ENCODE assay signal across 10 cellular contexts in the genomic region with DNA sequence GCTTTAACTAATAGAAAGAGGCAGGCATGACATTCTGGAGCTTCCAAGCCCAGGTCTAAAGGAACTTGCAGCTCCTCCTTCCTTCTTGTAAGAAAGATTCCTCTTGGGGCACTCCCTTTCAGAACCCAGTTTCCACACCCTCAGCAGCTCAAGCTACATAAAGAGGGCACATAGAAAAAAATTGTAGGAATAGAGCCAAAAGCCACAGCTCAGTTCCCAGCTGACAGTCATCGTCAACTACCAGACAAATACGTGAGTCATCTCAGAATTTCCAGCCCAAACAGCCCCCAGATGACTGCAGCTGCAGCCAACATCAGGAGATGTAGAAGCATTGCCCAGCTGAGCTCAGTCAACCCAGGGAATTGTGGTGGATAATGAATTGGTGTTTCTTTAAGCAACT.
DNase-seq lines count a peak whose midpoint lies in the region; TF ChIP-seq lines count a peak whose summit lies in the region.
"Had no signal": no experiment of that assay in that cellular context is flagged by ENCODE, and none has a peak within 500 bp of the region (broad histone marks: within the 10 kb centered on the region; RNA-seq: fewer than 3 reads in every experiment).

No MANE protein-coding gene starts in this region.

- intact Hi-C loops in CD14-positive monocyte (cut with micrococcal nuclease), result no loop called here

- peaks cover 4 to 9% (median 6%) of the 10 kb centered on the region in 7 donors for H3K9me3 Mint-ChIP-seq in CD14-positive monocyte
- H3K9me3 Mint-ChIP-seq: activated T-helper 2 cell treated with anti-CD3 and anti-CD28 coated beads, Interferon-gamma antibody, Interleukin-2, Interleukin-4, amounts not matched to agents 10 μg/mL and 5 μg/mL and 100 μg/mL, durations not matched to agents 14 hours and 24 hours and 36 hours had no signal

- TF ChIP-seq CTCF in RWPE1 (conservative IDR thresholded peaks at IDR 0.05; ENCODE audit: low read depth) (no peak), CD14-positive monocyte (IDR thresholded peaks at IDR 0.05) (no peak)

- DNase-seq in GM04503 (ENCODE audit: low read depth), result peak; percentile 36
- peak; percentile 61 for DNase-seq in RWPE1 (ENCODE audit: low spot score)
- DNase-seq in fibroblast of gingiva (ENCODE audit: low read depth), result peak; percentile 49
- DNase-seq in pons (ENCODE audit: low spot score), result peak; percentile 11
- no peak for DNase-seq in NOMO-1 treated with DMSO at 0.1 percent for 48 hours (lab: John Stamatoyannopoulos, UW; ENCODE audit: unreplicated experiment)
- DNase-seq in GF-D8 (lab: John Stamatoyannopoulos, UW), result no peak
- DNase-seq in CD14-positive monocyte (ENCODE audit: low spot score), result no peak
- no peak for DNase-seq in mesenteric fat pad (ENCODE audit: low spot score)
- DNase-seq: NCI-H748 treated with DMSO at 0.1 percent for 48 hours had no signal

- H3K27ac Mint-ChIP-seq in CD14-positive monocyte, result no peak overlapping the region
- H3K27ac Mint-ChIP-seq: activated T-helper 2 cell treated with anti-CD3 and anti-CD28 coated beads, Interferon-gamma antibody, Interleukin-2, Interleukin-4, amounts not matched to agents 10 μg/mL and 5 μg/mL and 100 μg/mL, durations not matched to agents 14 hours and 24 hours and 36 hours had no signal

- peaks cover 7% of the 10 kb centered on the region for H3K4me1 Mint-ChIP-seq in CD14-positive monocyte

- H3K4me3 Mint-ChIP-seq in CD14-positive monocyte, result no peak overlapping the region

- peak overlapping the region; percentile 57 for H3K27ac ChIP-seq in RWPE1

- no peaks in the 10 kb centered on the region for H3K36me3 Mint-ChIP-seq in CD14-positive monocyte

- POLR2A ChIA-PET in RWPE1 (lab: Yijun Ruan, JAX; ENCODE audit: low non-redundant PET), result no interaction called here

- peaks cover 0 to 4% (median 2%) of the 10 kb centered on the region in 3 donors for H3K27me3 Mint-ChIP-seq in CD14-positive monocyte (ENCODE audit: low read depth in 3 of 3)

- CTCF ChIA-PET in RWPE1 (lab: Yijun Ruan, JAX), result no interaction called here

Comparison
In these comparisons a context has a peak if more than half of its experiments do, and no peak if none do; other contexts are left out.
1. DNase-seq: peak in GM04503 (single experiment), RWPE1 (single experiment), fibroblast of gingiva (single experiment) and pons (single experiment); none in NOMO-1 treated with DMSO at 0.1 percent for 48 hours (single experiment), GF-D8 (single experiment), CD14-positive monocyte (single experiment) and mesenteric fat pad (single experiment).